Comparison of ENCODE assay signal across 8 cellular contexts in the genomic region with DNA sequence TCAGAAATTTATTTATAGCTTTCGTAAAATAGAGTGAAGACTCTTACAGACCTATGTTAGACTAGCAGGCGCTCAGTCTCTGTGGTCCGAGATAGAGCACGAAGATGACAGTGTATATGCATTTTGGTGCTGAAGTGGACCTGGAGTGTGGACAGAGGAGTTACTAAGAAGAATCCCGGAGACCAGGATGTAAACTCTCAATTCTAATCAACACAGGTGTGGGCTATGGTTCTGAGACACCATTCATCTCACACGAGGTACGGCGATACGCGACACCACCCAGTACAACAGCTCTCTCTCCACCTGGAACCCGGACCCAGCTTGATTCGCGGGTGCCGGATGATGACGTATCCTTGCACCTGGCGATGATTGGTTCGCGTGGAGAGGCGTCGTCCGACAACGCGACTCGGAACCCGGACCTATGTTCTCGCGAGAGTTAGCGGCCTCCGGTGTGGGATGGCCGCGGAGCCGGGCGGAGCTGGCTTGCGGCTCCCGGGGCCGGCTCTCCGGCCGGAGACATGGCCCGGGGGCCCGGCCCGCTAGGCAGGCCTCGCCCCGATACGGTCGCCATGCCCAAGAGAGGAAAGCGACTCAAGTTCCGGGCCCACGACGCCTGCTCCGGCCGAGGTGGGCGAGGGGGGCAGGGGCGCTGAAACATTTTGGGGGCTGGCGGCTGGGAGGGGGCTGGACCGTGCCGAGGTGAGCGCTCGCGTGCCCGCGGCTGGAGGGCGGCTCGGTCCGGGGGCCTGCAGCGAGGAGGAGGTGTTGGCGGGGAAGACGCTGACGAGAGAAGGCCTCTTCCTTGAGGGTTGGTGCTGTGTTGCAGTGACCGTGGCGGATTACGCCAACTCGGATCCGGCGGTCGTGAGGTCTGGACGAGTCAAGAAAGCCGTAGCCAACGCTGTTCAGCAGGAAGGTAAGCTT. TPM values are rescaled to one million over a fixed set of nuclear protein-coding genes. Genes with fewer than 3 reads are reported as not detected.
A peak's percentile ranks its signal among the peaks of the same experiment; 100 is the strongest.
DNase-seq lines count a peak whose midpoint lies in the region; ATAC-seq and TF ChIP-seq lines count a peak whose summit lies in the region.

Gene TMEM183A (plus strand): TSS at position 427 of the 924 bp plus-strand sequence. CDS start 92 bp downstream, at position 519.

- peaks cover 27% of the 10 kb centered on the region for H3K36me3 Mint-ChIP-seq in WTC11

- DNase-seq in ACHN (peak; percentile 99), NCI-H226 (peak; percentile 96), WTC11 (ENCODE audit: low spot score) (peak; percentile 98), cardiac fibroblast (ENCODE audit: low read depth in 2 of 2) (peak; percentile 97 to 98), iPS-NIHi7 (ENCODE audit: extremely low spot score) (peak; percentile 93), smooth muscle cell (lab: John Stamatoyannopoulos, UW; ENCODE audit: unreplicated experiment) (peak; percentile 75)

- POLR2A ChIA-PET in WTC11 (lab: Charles Lee) = interaction anchor here (0.6 to 2.0 kb wide), 11 partner anchors 10 to 549 kb away, joined by 3 to 10 read pairs (median 3); partner anchors contain the start of genes KDM5B, KLHL12 and RABIF

- peak within 1 kb of the TSS; percentile 96 for H3K27ac ChIP-seq in smooth muscle cell (ENCODE audit: low read depth)

- peaks cover 43% of the 10 kb centered on the region for H3K79me2 ChIP-seq in smooth muscle cell (ENCODE audit: low read depth)

- H4K20me1 ChIP-seq in smooth muscle cell (ENCODE audit: low read depth) = peaks cover 33% of the 10 kb centered on the region

- CTCF ChIA-PET in WTC11 (lab: Charles Lee) = interaction anchor here (0.6 to 3.5 kb wide), 6 partner anchors 9 to 260 kb away, joined by 3 to 16 read pairs (median 4); no protein-coding TSS in a partner anchor

- H3K4me3 Mint-ChIP-seq in WTC11 = peak within 1 kb of the TSS; percentile 96

- peaks cover 3% of the 10 kb centered on the region for H3F3A ChIP-seq in smooth muscle cell (ENCODE audit: low read depth)

- H3K27ac Mint-ChIP-seq in WTC11 = peak within 1 kb of the TSS; percentile 100

- ATAC-seq in GM18907 (IDR thresholded peaks at IDR 0.05; ENCODE audit: unreplicated experiment) (peak; percentile 93), HG03159 (IDR thresholded peaks at IDR 0.05; ENCODE audit: unreplicated experiment) (peak; percentile 86), WTC11 (peak; percentile 91)

- H3K27me3 Mint-ChIP-seq in WTC11 (ENCODE audit: low read depth) = no peaks in the 10 kb centered on the region

- peaks cover 23% of the 10 kb centered on the region for H3K4me1 Mint-ChIP-seq in WTC11

- H3K9ac ChIP-seq in smooth muscle cell (ENCODE audit: low read depth) = peak within 1 kb of the TSS; percentile 95

- peaks cover 5% of the 10 kb centered on the region; the same call in 1 of the 2 replicates for H3K9me3 Mint-ChIP-seq in WTC11

- peak within 1 kb of the TSS; percentile 80 to 92 for H3K4me3 ChIP-seq in cardiac fibroblast (replicated peaks in 1 of 2; ENCODE audit: low read depth in 2 of 2, low read length in 2 of 2)
- H3K4me3 ChIP-seq in smooth muscle cell = peak within 1 kb of the TSS; percentile 87

- H3K4me2 ChIP-seq in smooth muscle cell = peak within 1 kb of the TSS; percentile 90

- in situ Hi-C loops in ACHN (cut with HindIII; ENCODE audit: low pct_ligation_motif_present, low pct_unique_long_range_greater_than_20kb, low sequenced_read_pairs) = no loop called here

- peaks cover 15% of the 10 kb centered on the region for H3K4me1 ChIP-seq in smooth muscle cell (ENCODE audit: low read depth)

- H3K9me3 ChIP-seq in smooth muscle cell (replicated peaks; ENCODE audit: low read depth) = no peaks in the 10 kb centered on the region

- H3K27me3 ChIP-seq in smooth muscle cell (ENCODE audit: low read depth) = no peaks in the 10 kb centered on the region

- H3K36me3 ChIP-seq in smooth muscle cell (ENCODE audit: low read depth) = peaks cover 11% of the 10 kb centered on the region

- H2AFZ ChIP-seq in smooth muscle cell (ENCODE audit: low read depth) = peak within 1 kb of the TSS; percentile 96

- TF ChIP-seq CTCF in WTC11 (IDR thresholded peaks at IDR 0.05) (no peak), cardiac fibroblast (IDR thresholded peaks at IDR 0.05; ENCODE audit: low read depth, low read length) (no peak), smooth muscle cell (IDR thresholded peaks at IDR 0.05; ENCODE audit: borderline replicate concordance, insufficient read depth, poor library complexity, severe bottlenecking) (no peak)

- WGBS in smooth muscle cell (ENCODE audit: low lambda C conversion rate) = 1% methylated on average over 69 of the region's 78 CpGs

TF ChIP-seq in WTC11, 78 proteins besides CTCF, POLR2A, EP300 and RAD21 (continues in another document):
- peak; percentile 27; the same call in 1 of the 2 replicates for TF ChIP-seq ZBTB43 (CRISPR knock-in tag; IDR thresholded peaks at IDR 0.05)
- TF ChIP-seq FOXP1 (CRISPR knock-in tag; IDR thresholded peaks at IDR 0.05; ENCODE audit: borderline replicate concordance) = peak; percentile 61; the same call in 1 of the 2 replicates
- TF ChIP-seq PRRX2 (CRISPR knock-in tag; IDR thresholded peaks at IDR 0.05) = 0 out of 2 replicates have a peak, but pooled peaks have one; percentile 44
- TF ChIP-seq ESRRA (CRISPR knock-in tag; IDR thresholded peaks at IDR 0.05; ENCODE audit: borderline replicate concordance) = no peak
- TF ChIP-seq MXD4 (CRISPR knock-in tag; IDR thresholded peaks at IDR 0.05; ENCODE audit: borderline replicate concordance) = no peak
- TF ChIP-seq ZNF232 (CRISPR knock-in tag; IDR thresholded peaks at IDR 0.05) = peak; percentile 65; the same call in 1 of the 2 replicates
- TF ChIP-seq SP1 (CRISPR knock-in tag; conservative IDR thresholded peaks at IDR 0.05) = peak; percentile 84
- 0 out of 2 replicates have a peak, but pooled peaks have one; percentile 69 for TF ChIP-seq HMGXB4 (CRISPR knock-in tag; IDR thresholded peaks at IDR 0.05)
- no peak for TF ChIP-seq OVOL2 (CRISPR knock-in tag; IDR thresholded peaks at IDR 0.05; ENCODE audit: borderline replicate concordance)
- no peak for TF ChIP-seq ZNF423 (CRISPR knock-in tag; IDR thresholded peaks at IDR 0.05)
- peak; percentile 99 for TF ChIP-seq NFYB (CRISPR knock-in tag; conservative IDR thresholded peaks at IDR 0.05; ENCODE audit: low read depth)
- TF ChIP-seq SMAD3 (CRISPR knock-in tag; IDR thresholded peaks at IDR 0.05; ENCODE audit: borderline replicate concordance) = peak; percentile 69; the same call in 1 of the 2 replicates
- no peak for TF ChIP-seq IRF2 (CRISPR knock-in tag; IDR thresholded peaks at IDR 0.05; ENCODE audit: borderline replicate concordance, low read depth)
- peak; percentile 97 for TF ChIP-seq CREM (CRISPR knock-in tag; IDR thresholded peaks at IDR 0.05)
- TF ChIP-seq E2F1 (CRISPR knock-in tag; IDR thresholded peaks at IDR 0.05) = peak; percentile 46; the same call in 1 of the 2 replicates
- TF ChIP-seq, protein P1, sequence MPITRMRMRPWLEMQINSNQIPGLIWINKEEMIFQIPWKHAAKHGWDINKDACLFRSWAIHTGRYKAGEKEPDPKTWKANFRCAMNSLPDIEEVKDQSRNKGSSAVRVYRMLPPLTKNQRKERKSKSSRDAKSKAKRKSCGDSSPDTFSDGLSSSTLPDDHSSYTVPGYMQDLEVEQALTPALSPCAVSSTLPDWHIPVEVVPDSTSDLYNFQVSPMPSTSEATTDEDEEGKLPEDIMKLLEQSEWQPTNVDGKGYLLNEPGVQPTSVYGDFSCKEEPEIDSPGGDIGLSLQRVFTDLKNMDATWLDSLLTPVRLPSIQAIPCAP (CRISPR knock-in tag; IDR thresholded peaks at IDR 0.05) = no peak
- no peak for TF ChIP-seq ZNF121 (CRISPR knock-in tag; IDR thresholded peaks at IDR 0.05)
- TF ChIP-seq NR1H2 (CRISPR knock-in tag; IDR thresholded peaks at IDR 0.05) = no peak

RNA-seq across cellular contexts. Expression of gene TMEM183A, which starts in this region (rescaled TPM):
- total RNA-seq in WTC11 (2021) (97.4 to 108 TPM (median 99.8 TPM) in 3 replicates), smooth muscle cell (55.0 and 68.6 TPM in 2 replicates)
- polyA plus RNA-seq in smooth muscle cell = 54.9 and 60.4 TPM in 2 replicates

Comparison
In these comparisons a context has a peak if more than half of its experiments do, and no peak if none do; other contexts are left out.
1. Peak in every context shown above with its lines: DNase-seq, ATAC-seq, H3K4me3 ChIP-seq and H3K27ac ChIP-seq.